21 cellular contexts compared by ENCODE assay signal in the genomic region with DNA sequence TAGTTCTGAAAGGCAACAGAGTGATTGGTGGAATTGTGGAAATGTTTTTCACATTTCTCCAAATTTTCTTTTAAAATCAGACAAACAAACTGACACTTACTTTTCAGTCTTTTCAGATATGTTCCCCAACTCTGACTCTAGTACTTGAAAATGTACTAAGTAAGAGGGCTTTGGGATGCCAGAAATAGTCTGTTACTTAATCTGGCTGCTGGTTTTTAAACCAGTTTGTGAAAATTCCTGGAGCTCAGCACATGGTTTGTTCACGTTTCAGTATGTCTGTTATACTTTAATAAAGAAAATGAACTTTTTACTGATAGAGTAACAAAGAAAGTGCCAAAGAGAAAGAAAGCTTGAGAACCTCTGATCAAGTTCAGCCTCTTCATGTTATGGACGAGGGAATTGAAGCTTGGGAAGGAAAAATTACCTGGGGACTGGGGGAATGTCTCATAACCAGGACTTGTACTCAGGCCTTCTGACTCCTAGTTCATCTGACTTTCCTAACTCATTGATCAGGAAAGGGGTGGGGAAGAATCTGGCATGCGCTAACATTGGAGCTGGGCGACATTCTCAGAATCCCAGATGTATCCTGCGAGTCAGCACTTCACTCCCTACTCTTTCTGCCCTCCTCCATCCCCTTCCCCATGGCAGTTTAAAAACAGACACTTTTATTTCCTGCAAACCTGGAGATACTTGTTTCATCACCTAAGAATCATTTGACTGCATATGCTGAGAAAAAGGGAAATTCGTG. TPM values are rescaled to one million over a fixed set of nuclear protein-coding genes. Genes with fewer than 3 reads are reported as not detected.
DNase-seq lines count a peak whose midpoint lies in the region; ATAC-seq and TF ChIP-seq lines count a peak whose summit lies in the region.
"Had no signal": no experiment of that assay in that cellular context is flagged by ENCODE, and none has a peak within 500 bp of the region (broad histone marks: within the 10 kb centered on the region; RNA-seq: fewer than 3 reads in every experiment).

No MANE protein-coding gene starts in this region.

- peaks cover 11 to 17% of the 10 kb centered on the region in 2 donors for H3K27me3 Mint-ChIP-seq in CD8-positive, alpha-beta memory T cell
- H3K27me3 Mint-ChIP-seq in glutamatergic neuron (ENCODE audit: unreplicated experiment), result peaks cover 2% of the 10 kb centered on the region
- peaks cover 4% of the 10 kb centered on the region for H3K27me3 Mint-ChIP-seq in activated T-helper 17 cell treated with anti-CD3 and anti-CD28 coated beads, Interleukin-2, amount 50 U/mL, for 72 hours

- TF ChIP-seq CTCF in glutamatergic neuron (IDR thresholded peaks at IDR 0.05; ENCODE audit: partially characterized antibody, unreplicated experiment), result no peak
- no peak for TF ChIP-seq CTCF in lower lobe of right lung (IDR thresholded peaks at IDR 0.05)

- no peak for DNase-seq in CD8-positive, alpha-beta memory T cell
- DNase-seq in SK-N-MC (ENCODE audit: low read depth, low spot score) (no peak), glutamatergic neuron (no peak), lower lobe of right lung (no peak), occipital lobe (lab: John Stamatoyannopoulos, UW) (no peak), GM19238 (ENCODE audit: insufficient read length, low spot score) (no peak)
- DNase-seq: activated CD4-positive, CD25-positive, alpha-beta regulatory T cell treated with anti-CD3 and anti-CD28 coated beads, Interleukin-2, amount 50 U/mL, for 72 hours; activated gamma-delta T cell treated with Interleukin-2 at 50 U/mL for 16 hours; aorta; DND-41; GM23248; natural killer cell; NCI-H1436; NCI-H345; retina; SJCRH30; T-helper 9 cell had no signal

- POLR2A ChIA-PET in CD8-positive, alpha-beta memory T cell (lab: Charles Lee), result no interaction called here

- CTCF ChIA-PET in CD8-positive, alpha-beta memory T cell (lab: Charles Lee), result no interaction called here

- peaks cover 8% of the 10 kb centered on the region for H3K27me3 ChIP-seq in CD8-positive, alpha-beta memory T cell (ENCODE audit: insufficient read depth, low read length, poor library complexity, severe bottlenecking)
- H3K27me3 ChIP-seq in lower lobe of right lung (ENCODE audit: low read depth), result no peaks in the 10 kb centered on the region
- H3K27me3 ChIP-seq: SJCRH30 had no signal

- no peaks in the 10 kb centered on the region for H3K9me3 Mint-ChIP-seq in CD8-positive, alpha-beta memory T cell
- H3K9me3 Mint-ChIP-seq in glutamatergic neuron (ENCODE audit: unreplicated experiment), result peaks cover 2% of the 10 kb centered on the region
- no peaks in the 10 kb centered on the region for H3K9me3 Mint-ChIP-seq in activated T-helper 17 cell treated with anti-CD3 and anti-CD28 coated beads, Interleukin-2, amount 50 U/mL, for 72 hours
- H3K9me3 Mint-ChIP-seq: natural killer cell had no signal

- no peak overlapping the region for H3K4me3 ChIP-seq in CD8-positive, alpha-beta memory T cell (ENCODE audit: low read length)
- H3K4me3 ChIP-seq in SK-N-MC, result peak overlapping the region; percentile 73
- no peak overlapping the region for H3K4me3 ChIP-seq in lower lobe of right lung
- H3K4me3 ChIP-seq: A549, GM23248, SJCRH30 had no signal

- no peak for ATAC-seq in lower lobe of right lung
- no peak for ATAC-seq in GM19455 (IDR thresholded peaks at IDR 0.05; ENCODE audit: unreplicated experiment)
- no peak for ATAC-seq in activated T-helper 17 cell treated with anti-CD3 and anti-CD28 coated beads, Interleukin-2, amount 50 U/mL, for 72 hours (replicated peaks)
- ATAC-seq: A549, esophagus mucosa, natural killer cell had no signal

- no peak overlapping the region for H3K4me3 Mint-ChIP-seq in CD8-positive, alpha-beta memory T cell
- H3K4me3 Mint-ChIP-seq in glutamatergic neuron (ENCODE audit: unreplicated experiment), result peak overlapping the region; percentile 80
- H3K4me3 Mint-ChIP-seq in activated T-helper 17 cell treated with anti-CD3 and anti-CD28 coated beads, Interleukin-2, amount 50 U/mL, for 72 hours, result no peak overlapping the region
- H3K4me3 Mint-ChIP-seq: natural killer cell had no signal

- H3K27ac ChIP-seq in CD8-positive, alpha-beta memory T cell (ENCODE audit: low read depth, low read length), result peak overlapping the region; percentile 16
- H3K27ac ChIP-seq in SK-N-MC (peak overlapping the region; percentile 90), lower lobe of right lung (peak overlapping the region; percentile 16)
- H3K27ac ChIP-seq: A549, GM23248, SJCRH30 had no signal

- intact Hi-C loops in lower lobe of right lung (cut with DNase I), result no loop called here

- H3K9me3 ChIP-seq in CD8-positive, alpha-beta memory T cell (ENCODE audit: low read length), result no peaks in the 10 kb centered on the region
- H3K9me3 ChIP-seq in SK-N-MC (ENCODE audit: low read depth, low read length) (no peaks in the 10 kb centered on the region), lower lobe of right lung (no peaks in the 10 kb centered on the region)
- H3K9me3 ChIP-seq: A549, SJCRH30 had no signal

- no peaks in the 10 kb centered on the region for H3K4me1 Mint-ChIP-seq in CD8-positive, alpha-beta memory T cell
- H3K4me1 Mint-ChIP-seq in glutamatergic neuron (ENCODE audit: low read depth, unreplicated experiment), result peaks cover 46% of the 10 kb centered on the region
- H3K4me1 Mint-ChIP-seq in activated T-helper 17 cell treated with anti-CD3 and anti-CD28 coated beads, Interleukin-2, amount 50 U/mL, for 72 hours, result no peaks in the 10 kb centered on the region
- H3K4me1 Mint-ChIP-seq: natural killer cell had no signal

- no peak overlapping the region for H3K27ac Mint-ChIP-seq in CD8-positive, alpha-beta memory T cell
- H3K27ac Mint-ChIP-seq in glutamatergic neuron (ENCODE audit: unreplicated experiment), result peak overlapping the region; percentile 72
- H3K27ac Mint-ChIP-seq in activated T-helper 17 cell treated with anti-CD3 and anti-CD28 coated beads, Interleukin-2, amount 50 U/mL, for 72 hours, result no peak overlapping the region
- H3K27ac Mint-ChIP-seq: natural killer cell had no signal

- H3K36me3 Mint-ChIP-seq in CD8-positive, alpha-beta memory T cell, result no peaks in the 10 kb centered on the region
- no peaks in the 10 kb centered on the region for H3K36me3 Mint-ChIP-seq in glutamatergic neuron (ENCODE audit: unreplicated experiment)
- H3K36me3 Mint-ChIP-seq in activated T-helper 17 cell treated with anti-CD3 and anti-CD28 coated beads, Interleukin-2, amount 50 U/mL, for 72 hours (ENCODE audit: low read depth), result no peaks in the 10 kb centered on the region
- H3K36me3 Mint-ChIP-seq: natural killer cell had no signal

- no peaks in the 10 kb centered on the region for H3K36me3 ChIP-seq in CD8-positive, alpha-beta memory T cell (ENCODE audit: insufficient read depth, low read length)
- H3K36me3 ChIP-seq in SK-N-MC (ENCODE audit: insufficient read depth, low read length) (no peaks in the 10 kb centered on the region), lower lobe of right lung (no peaks in the 10 kb centered on the region)
- H3K36me3 ChIP-seq: SJCRH30 had no signal

- H3K9ac ChIP-seq in SK-N-MC (ENCODE audit: insufficient read length), result peak overlapping the region; percentile 63
- H3K9ac ChIP-seq: GM23248 had no signal

- H3K4me1 ChIP-seq in CD8-positive, alpha-beta memory T cell (ENCODE audit: insufficient read depth, low read length), result no peaks in the 10 kb centered on the region
- no peaks in the 10 kb centered on the region for H3K4me1 ChIP-seq in lower lobe of right lung
- H3K4me1 ChIP-seq: SJCRH30 had no signal

RNA-seq across cellular contexts. Expression of gene DNAJC6, which starts 30.8 kb away (rescaled TPM):
- 1 to 10 TPM; 5.1 to 5.6 TPM for total RNA-seq in CD8-positive, alpha-beta memory T cell
- 1.0 TPM for polyA plus RNA-seq in CD8-positive, alpha-beta memory T cell
- total RNA-seq in glutamatergic neuron (ENCODE audit: unreplicated experiment), result 54.6 TPM
- total RNA-seq in lower lobe of right lung, result 10.5 TPM
- total RNA-seq in occipital lobe, result 104 TPM
- 10 to 100 TPM in 1 of 2 donors, 1 to 10 TPM in 1; 6.0 to 10.4 TPM for total RNA-seq in activated T-helper 17 cell treated with anti-CD3 and anti-CD28 coated beads, Interleukin-2, amount 50 U/mL, for 72 hours

Comparison
In these comparisons a context has a peak if more than half of its experiments do, and no peak if none do; other contexts are left out.
1. H3K27ac ChIP-seq: peak in every context shown above with its lines; median percentile 90 in SK-N-MC; 16 in CD8-positive, alpha-beta memory T cell; 16 in lower lobe of right lung.